ENCODE assay signal across 12 cellular contexts in genomic region chr2:162243305-162243693, GRCh38. TPM values are rescaled to one million over a fixed set of nuclear protein-coding genes. Genes with fewer than 3 reads are reported as not detected.
A peak's percentile ranks its signal among the peaks of the same experiment; 100 is the strongest.
DNase-seq lines count a peak whose midpoint lies in the region; ATAC-seq and TF ChIP-seq lines count a peak whose summit lies in the region.
"Had no signal": no experiment of that assay in that cellular context is flagged by ENCODE, and none has a peak within 500 bp of the region (broad histone marks: within the 10 kb centered on the region; RNA-seq: fewer than 3 reads in every experiment).

Gene FAP, minus strand, starts transcription at chr2:162243445. Its CDS starts 118 bp downstream, at chr2:162243327.

- H2AK5ac ChIP-seq in IMR-90 (ENCODE audit: low read depth, low read length): peak within 1 kb of the TSS; percentile 35; the same call in 1 of the 2 replicates
- no peak within 1 kb of the TSS for H2AK5ac ChIP-seq in mesenchymal stem cell (ENCODE audit: low read length, severe bottlenecking)

- H3K4me3 ChIP-seq in IMR-90 (ENCODE audit: insufficient read depth, low read depth, low read length) (peak within 1 kb of the TSS; percentile 72), mesenchymal stem cell (ENCODE audit: insufficient read depth in 1 of 2, low read depth in 1 of 2, low read length in 2 of 2) (peak within 1 kb of the TSS in 1 of 2 experiments; percentile 91), tibial artery (peak within 1 kb of the TSS; percentile 26 to 30)

- H3K23ac ChIP-seq in IMR-90 (ENCODE audit: low read depth, low read length): peak within 1 kb of the TSS; percentile 92
- H3K23ac ChIP-seq in mesenchymal stem cell (ENCODE audit: low read length in 2 of 2): no peak within 1 kb of the TSS

- H2AFZ ChIP-seq in IMR-90 (replicated peaks; ENCODE audit: low read length, poor library complexity): no peak within 1 kb of the TSS
- H2AFZ ChIP-seq in mesenchymal stem cell (ENCODE audit: low read depth, low read length): no peak within 1 kb of the TSS

- H2BK12ac ChIP-seq in mesenchymal stem cell (ENCODE audit: low read length in 2 of 2): no peak within 1 kb of the TSS

- intact Hi-C loops in IMR-90 (cut with micrococcal nuclease): loop anchor here (5.0 kb wide), 2 partner anchors 46 to 171 kb away; partner anchors contain the start of gene DPP4
- intact Hi-C loops in tibial artery (cut with DNase I; ENCODE audit: low total_unique reads): no loop called here

- peak; percentile 95 for DNase-seq in IMR-90
- peak; percentile 55 for DNase-seq in dermis blood vessel endothelial cell
- DNase-seq in mesenchymal stem cell: peak; percentile 51
- DNase-seq in tibial artery: peak in 1 of 2 donors; percentile 31
- no peak for DNase-seq in CD1c-positive myeloid dendritic cell (ENCODE audit: extremely low spot score)
- DNase-seq in hepatic stellate cell (ENCODE audit: low spot score): no peak
- DNase-seq in LoVo (ENCODE audit: low spot score): no peak
- DNase-seq: GF-D8, islet precursor cell, WERI-Rb-1 had no signal

- H3K4me1 ChIP-seq in IMR-90 (ENCODE audit: control insufficient read depth, insufficient read depth, low read length): peaks cover 16% of the 10 kb centered on the region
- no peaks in the 10 kb centered on the region for H3K4me1 ChIP-seq in mesenchymal stem cell (ENCODE audit: control insufficient read depth, insufficient read depth, low read depth, low read length)
- H3K4me1 ChIP-seq in tibial artery: peaks cover 0 to 59% (median 19%) of the 10 kb centered on the region in 4 donors

- POLR2A ChIA-PET in IMR-90 (lab: Charles Lee; ENCODE audit: unreplicated experiment): no interaction called here

- peak within 1 kb of the TSS; percentile 79; the same call in 2 of the 3 replicates for H2BK15ac ChIP-seq in IMR-90 (ENCODE audit: low read depth, low read length)
- H2BK15ac ChIP-seq in mesenchymal stem cell (ENCODE audit: low read depth, poor library complexity, severe bottlenecking): no peak within 1 kb of the TSS

- H2BK120ac ChIP-seq in IMR-90 (ENCODE audit: low read depth, low read length) (peak within 1 kb of the TSS; percentile 96), mesenchymal stem cell (ENCODE audit: low read depth, low read length) (peak within 1 kb of the TSS; percentile 42)

- H4K91ac ChIP-seq in IMR-90 (ENCODE audit: insufficient read depth, low read depth, low read length) (peak within 1 kb of the TSS; percentile 91), mesenchymal stem cell (ENCODE audit: low read length) (no peak within 1 kb of the TSS)

- dilution Hi-C loops in IMR-90 (cut with HindIII; ENCODE audit: low sequenced_read_pairs, unreplicated experiment): no loop called here

- H2BK20ac ChIP-seq in IMR-90 (ENCODE audit: low read depth, low read length): peak within 1 kb of the TSS; percentile 89

- H3K18ac ChIP-seq in IMR-90 (ENCODE audit: low read depth, low read length) (peak within 1 kb of the TSS; percentile 97), mesenchymal stem cell (ENCODE audit: low read depth in 1 of 2, low read length in 2 of 2) (peak within 1 kb of the TSS in 1 of 2 experiments; percentile 62)

- CTCF ChIA-PET in IMR-90 (lab: Yijun Ruan, JAX): interaction anchor here (1.8 to 3.4 kb wide), 2 partner anchors 23 to 55 kb away, joined by 8 to 9 read pairs; no protein-coding TSS in a partner anchor

- H3K79me1 ChIP-seq in IMR-90 (ENCODE audit: low read depth in 1 of 2, low read length in 2 of 2) (peaks cover 14 to 19% of the 10 kb centered on the region in 2 experiments), mesenchymal stem cell (replicated peaks; ENCODE audit: low read length, poor library complexity, severe bottlenecking) (no peaks in the 10 kb centered on the region)

- H4K5ac ChIP-seq in IMR-90 (ENCODE audit: low read depth, low read length): peak within 1 kb of the TSS; percentile 96

- BruUV-seq in IMR-90 (replicated peaks; lab: Mats Ljungman, UMichigan): no TSS peak

- WGBS in IMR-90 (ENCODE audit: extremely low coverage in 2 of 2, insufficient read length in 1 of 2), 2 experiments: no CpG with 5 or more reads among the region's 6 CpGs
- WGBS in mesenchymal stem cell: 79% methylated on average over 5 of the region's 6 CpGs

- in situ Hi-C loops in IMR-90 (cut with MboI; ENCODE audit: low sequenced_read_pairs): no loop called here

- H3K56ac ChIP-seq in IMR-90 (ENCODE audit: extremely low read depth, insufficient read depth, low read length): peak within 1 kb of the TSS; percentile 88

- no peaks in the 10 kb centered on the region for H4K20me1 ChIP-seq in IMR-90 (ENCODE audit: insufficient read depth, low read length)

- H3K9ac ChIP-seq in IMR-90 (ENCODE audit: low read depth, low read length) (peak within 1 kb of the TSS; percentile 97), mesenchymal stem cell (ENCODE audit: low read length) (peak within 1 kb of the TSS; percentile 99)

- TF ChIP-seq CTCF in IMR-90 (conservative IDR thresholded peaks at IDR 0.05; ENCODE audit: low read depth, low read length) (no peak), tibial artery (IDR thresholded peaks at IDR 0.05) (no peak)

- H3K9me3 ChIP-seq in IMR-90 (ENCODE audit: control insufficient read depth, insufficient read depth, low read length) (no peaks in the 10 kb centered on the region), mesenchymal stem cell (ENCODE audit: control insufficient read depth, low read length) (no peaks in the 10 kb centered on the region), tibial artery (no peaks in the 10 kb centered on the region)

- H2AK9ac ChIP-seq in IMR-90 (replicated peaks; ENCODE audit: low read depth, low read length, poor library complexity): no peak within 1 kb of the TSS

- peak; percentile 18 for ATAC-seq in IMR-90 (ENCODE audit: low read depth)
- ATAC-seq in HG02973 (IDR thresholded peaks at IDR 0.05; ENCODE audit: unreplicated experiment): no peak

- peak within 1 kb of the TSS; percentile 86 for H3K14ac ChIP-seq in IMR-90 (replicated peaks; ENCODE audit: low read depth, low read length)
- no peak within 1 kb of the TSS for H3K14ac ChIP-seq in mesenchymal stem cell (ENCODE audit: low read length in 2 of 2)

- H3K27ac ChIP-seq in IMR-90 (ENCODE audit: insufficient read depth, low read length): peak within 1 kb of the TSS; percentile 98
- peak within 1 kb of the TSS; percentile 64 for H3K27ac ChIP-seq in mesenchymal stem cell (ENCODE audit: low read length, poor library complexity, severe bottlenecking)
- H3K27ac ChIP-seq in tibial artery: peak within 1 kb of the TSS; percentile 58 to 64
- H3K27ac ChIP-seq: HL-60, WERI-Rb-1 had no signal

- H2BK5ac ChIP-seq in IMR-90 (ENCODE audit: low read depth, low read length, poor library complexity, severe bottlenecking) (peak within 1 kb of the TSS; percentile 97), mesenchymal stem cell (ENCODE audit: low read depth, low read length, poor library complexity, severe bottlenecking) (no peak within 1 kb of the TSS)

- no peak; the same call in none of the 2 replicates for TF ChIP-seq POLR2A in IMR-90 (IDR thresholded peaks at IDR 0.05; ENCODE audit: low read depth, low read length)

- H3K27me3 ChIP-seq in IMR-90 (ENCODE audit: control insufficient read depth, insufficient read depth, low read length) (no peaks in the 10 kb centered on the region), mesenchymal stem cell (ENCODE audit: control insufficient read depth in 1 of 2, insufficient read depth in 1 of 2, low read length in 2 of 2) (no peaks in the 10 kb centered on the region), tibial artery (no peaks in the 10 kb centered on the region)

- H4K8ac ChIP-seq in IMR-90 (ENCODE audit: low read depth in 2 of 2, low read length in 2 of 2) (peak within 1 kb of the TSS; percentile 45 to 94), mesenchymal stem cell (ENCODE audit: low read length) (no peak within 1 kb of the TSS)

- H3K4ac ChIP-seq in IMR-90 (ENCODE audit: low read depth, low read length): peak within 1 kb of the TSS; percentile 83
- peak within 1 kb of the TSS in 1 of 2 experiments; percentile 20 for H3K4ac ChIP-seq in mesenchymal stem cell (ENCODE audit: low read depth in 1 of 2, low read length in 2 of 2)

- TF ChIP-seq RAD21 in IMR-90 (IDR thresholded peaks at IDR 0.05; ENCODE audit: low read length): no peak

- peaks cover 6% of the 10 kb centered on the region for H3K36me3 ChIP-seq in IMR-90 (ENCODE audit: control insufficient read depth, insufficient read depth, low read length)
- peaks cover 0 to 31% of the 10 kb centered on the region in 2 experiments for H3K36me3 ChIP-seq in mesenchymal stem cell (ENCODE audit: control insufficient read depth in 1 of 2, insufficient read depth in 2 of 2, low read depth in 1 of 2, low read length in 2 of 2)
- no peaks in the 10 kb centered on the region for H3K36me3 ChIP-seq in tibial artery
- H3K36me3 ChIP-seq: WERI-Rb-1 had no signal

- peaks cover 11% of the 10 kb centered on the region for H3K9me1 ChIP-seq in IMR-90 (ENCODE audit: insufficient read depth, low read length)

- H3K4me2 ChIP-seq in IMR-90 (ENCODE audit: low read depth, low read length) (peak within 1 kb of the TSS; percentile 91), mesenchymal stem cell (ENCODE audit: low read length, poor library complexity, severe bottlenecking) (no peak within 1 kb of the TSS)

TF ChIP-seq in IMR-90, 13 proteins besides CTCF, POLR2A, EP300 and RAD21:
- TF ChIP-seq SMC3 (IDR thresholded peaks at IDR 0.05; ENCODE audit: low read depth, low read length) (no peak), CEBPB (IDR thresholded peaks at IDR 0.05; ENCODE audit: low read depth, low read length) (0 out of 2 replicates have a peak, but pooled peaks have one; percentile 3), NFE2L2 (IDR thresholded peaks at IDR 0.05; ENCODE audit: low read depth, low read length) (peak; percentile 63), MAFK (IDR thresholded peaks at IDR 0.05; ENCODE audit: low read depth, low read length) (peak; percentile 27; the same call in 1 of the 2 replicates), FOS (IDR thresholded peaks at IDR 0.05; ENCODE audit: low read depth, low read length) (0 out of 2 replicates have a peak, but pooled peaks have one; percentile 57)

RNA-seq across cellular contexts. Expression of gene FAP, which starts in this region (rescaled TPM):
- 71.0 and 93.9 TPM in 2 replicates for total RNA-seq in IMR-90 (2012; rRNA removed)
- 74.1 and 95.0 TPM in 2 replicates for polyA plus RNA-seq in IMR-90 (2012; rRNA removed)
- 17.0 and 24.2 TPM in 2 replicates for polyA plus RNA-seq in IMR-90 (2012; cell fraction: cytosol; rRNA removed)
- polyA plus RNA-seq in IMR-90 (2012; cell fraction: nucleus; rRNA removed; ENCODE audit: low replicate concordance): 33.6 and 384 TPM in 2 replicates
- total RNA-seq in dermis blood vessel endothelial cell: 1.8 and 6.6 TPM in 2 replicates
- 13.0 TPM for polyA plus RNA-seq in mesenchymal stem cell (2013, experiment 1 of 2)
- polyA plus RNA-seq in mesenchymal stem cell (2013, experiment 2 of 2): 17.5 TPM

Comparison
In these comparisons a context has a peak if more than half of its experiments do, and no peak if none do; other contexts are left out.
1. DNase-seq: peak in IMR-90 (single experiment), dermis blood vessel endothelial cell (single experiment) and mesenchymal stem cell (single experiment); none in CD1c-positive myeloid dendritic cell (single experiment), hepatic stellate cell (single experiment) and LoVo (single experiment).
2. Peak in every context shown above with its lines, with median percentiles within 50 percentile points of each other: H3K27ac ChIP-seq.